Comparison of ENCODE assay signal across 22 cellular contexts in the genomic region with DNA sequence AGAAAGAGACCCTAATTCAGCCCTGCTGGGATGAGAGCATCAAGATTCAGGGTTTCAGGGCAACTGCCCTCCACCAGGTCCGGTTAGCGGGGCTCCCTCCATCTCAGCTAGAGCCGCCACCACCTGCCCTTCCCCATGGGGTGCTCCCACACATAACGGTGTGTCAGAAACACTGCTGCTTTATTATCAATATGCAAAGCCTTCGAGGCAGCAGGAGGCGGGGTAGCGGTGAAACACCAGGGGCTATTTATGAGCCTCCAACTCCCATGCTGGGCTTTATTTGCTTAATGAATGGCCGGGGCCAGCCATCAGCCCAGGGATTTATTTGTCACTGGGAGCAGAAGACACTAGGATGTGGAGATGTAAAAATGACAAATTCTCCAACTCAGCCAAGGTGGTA.
"Had no signal": no experiment of that assay in that cellular context is flagged by ENCODE, and none has a peak within 500 bp of the region (broad histone marks: within the 10 kb centered on the region; RNA-seq: fewer than 3 reads in every experiment).

No MANE protein-coding gene starts in this region.

- ATAC-seq: heart left ventricle; left colon; left ventricle myocardium superior; psoas muscle; right lobe of liver; stimulated activated naive B cell treated with anti-CD40 and anti-IgM and Interleukin-4, amounts not matched to agents 10 μg/mL and 1 μg/mL and 100 μg/mL, for 72 hours; stimulated activated naive CD8-positive, alpha-beta T cell treated with anti-CD3 and anti-CD28 coated beads, Interleukin-15, amount 100 ng/mL, for 72 hours; upper lobe of right lung had no signal

- H3K4me3 ChIP-seq: heart left ventricle, lung, psoas muscle, right lobe of liver, spleen, testis, tibial nerve, upper lobe of right lung, vagina had no signal

- DNase-seq: effector CD4-positive, alpha-beta T cell; heart left ventricle; hippocampal formation; left colon; left ventricle myocardium superior; mesenchymal stem cell; naive B cell; psoas muscle; retina; right lobe of liver; spleen; stimulated activated CD4-positive, alpha-beta T cell treated with anti-CD3 and anti-CD28 coated beads, Interleukin-15, amount 100 ng/mL, for 24 hours; stimulated activated CD4-positive, alpha-beta T cell treated with anti-CD3 and anti-CD28 coated beads, Interleukin-1b, Interleukin-23, amount 100 ng/mL, for 48 hours; stimulated activated CD4-positive, alpha-beta T cell treated with anti-CD3 and anti-CD28 coated beads, Interleukin-4, amount 100 ng/mL, for 4 hours; stimulated activated naive B cell treated with anti-CD40 and anti-IgM and Interleukin-4, amounts not matched to agents 10 μg/mL and 1 μg/mL and 100 μg/mL, for 72 hours; stimulated activated naive CD8-positive, alpha-beta T cell treated with anti-CD3 and anti-CD28 coated beads, Interleukin-15, amount 100 ng/mL, for 72 hours; testis; upper lobe of right lung had no signal

- H3K36me3 ChIP-seq: heart left ventricle, right lobe of liver, spleen, tibial nerve, upper lobe of right lung, vagina had no signal

- H3K27ac ChIP-seq: heart left ventricle, parathyroid adenoma, psoas muscle, right lobe of liver, spleen, testis, tibial nerve, upper lobe of right lung, vagina had no signal

- H3K9ac ChIP-seq: parathyroid adenoma had no signal

- H3K4me1 ChIP-seq: parathyroid adenoma, psoas muscle, right lobe of liver, testis, tibial nerve, upper lobe of right lung, vagina had no signal

- H3K27me3 ChIP-seq: right lobe of liver, spleen, testis, tibial nerve, upper lobe of right lung, vagina had no signal

- H3K79me2 ChIP-seq: parathyroid adenoma had no signal
